Comparison of ENCODE assay signal across 8 cellular contexts in the genomic region with DNA sequence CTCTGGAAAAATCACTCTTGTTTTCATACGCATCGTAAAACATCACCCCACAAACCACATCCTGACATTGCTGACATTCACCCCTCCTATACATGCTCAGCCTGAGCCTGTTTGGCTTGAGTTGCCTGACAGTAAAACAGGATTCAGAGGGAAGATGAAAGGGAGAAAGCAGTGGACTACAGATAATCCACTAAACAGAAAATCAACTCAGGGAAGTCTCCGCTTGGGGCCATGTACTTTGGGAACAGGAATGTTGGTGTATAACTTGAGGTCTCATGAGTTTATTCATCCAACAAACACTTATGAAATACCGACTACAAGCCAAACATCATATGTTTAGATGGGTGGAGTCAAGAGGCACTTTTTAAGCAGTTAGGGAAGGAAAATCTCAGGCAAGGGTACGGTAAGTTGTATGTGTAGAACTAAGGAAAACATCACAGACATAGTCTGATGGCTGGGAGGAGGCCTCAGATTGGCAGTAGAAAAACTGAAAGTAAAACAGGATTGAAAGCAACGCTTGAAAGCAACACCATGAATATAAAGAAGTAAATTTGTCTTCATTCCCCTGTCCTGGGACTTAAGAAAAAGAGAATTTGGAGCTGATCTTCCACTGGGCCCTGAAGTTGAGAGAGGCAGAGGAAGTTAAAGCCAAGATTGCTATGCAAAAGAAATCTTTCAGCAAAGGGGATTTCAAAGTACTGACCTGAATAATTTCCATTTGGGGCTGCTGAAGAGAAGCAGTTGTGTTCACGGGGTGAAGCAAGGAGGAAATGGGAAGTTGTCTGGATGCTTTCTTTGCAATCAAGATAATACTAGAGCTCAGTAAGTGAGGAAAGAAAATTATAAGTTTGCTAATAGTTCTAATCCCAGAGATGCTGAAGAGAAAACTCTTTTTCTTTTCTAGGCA. TPM values are rescaled to one million over a fixed set of nuclear protein-coding genes. Genes with fewer than 3 reads are reported as not detected.
DNase-seq lines count a peak whose midpoint lies in the region; ATAC-seq and TF ChIP-seq lines count a peak whose summit lies in the region.

No MANE protein-coding gene starts in this region.

- H3K79me2 ChIP-seq in smooth muscle cell (ENCODE audit: low read depth) = peaks cover 21% of the 10 kb centered on the region

- no peaks in the 10 kb centered on the region for H4K20me1 ChIP-seq in smooth muscle cell (ENCODE audit: low read depth)

- WGBS in smooth muscle cell (ENCODE audit: low lambda C conversion rate) = 23% methylated on average over 7 of the region's 7 CpGs

- peak overlapping the region; percentile 83 for H3K27ac ChIP-seq in smooth muscle cell (ENCODE audit: low read depth)

- H3K4me1 Mint-ChIP-seq in CD14-positive monocyte (peaks cover 13% of the 10 kb centered on the region), Caco-2 (ENCODE audit: low read depth, unreplicated experiment) (no peaks in the 10 kb centered on the region)

- peak; percentile 82 for ATAC-seq in GM21360 (IDR thresholded peaks at IDR 0.05; ENCODE audit: unreplicated experiment)

- H3K9me3 Mint-ChIP-seq in CD14-positive monocyte (peaks cover 0 to 4% (median 0%) of the 10 kb centered on the region in 7 donors), Caco-2 (ENCODE audit: unreplicated experiment) (no peaks in the 10 kb centered on the region)

- H3K4me1 ChIP-seq in smooth muscle cell (ENCODE audit: low read depth) (peaks cover 18% of the 10 kb centered on the region), Caco-2 (no peaks in the 10 kb centered on the region)

- H3K36me3 ChIP-seq in smooth muscle cell (ENCODE audit: low read depth) (no peaks in the 10 kb centered on the region), Caco-2 (ENCODE audit: control insufficient read depth, insufficient read depth, low read length) (no peaks in the 10 kb centered on the region)

- H3K9ac ChIP-seq in smooth muscle cell (ENCODE audit: low read depth) = peak overlapping the region; percentile 34

- intact Hi-C loops in CD14-positive monocyte (cut with micrococcal nuclease) = no loop called here
- intact Hi-C loops in Caco-2 (cut with micrococcal nuclease; ENCODE audit: unreplicated experiment) = no loop called here

- H3K27me3 Mint-ChIP-seq in CD14-positive monocyte (ENCODE audit: low read depth in 3 of 3) (no peaks in the 10 kb centered on the region), Caco-2 (ENCODE audit: insufficient read depth, unreplicated experiment) (no peaks in the 10 kb centered on the region)

- no peak overlapping the region for H2AFZ ChIP-seq in smooth muscle cell (ENCODE audit: low read depth)

- no TSS peak for BruUV-seq in Caco-2 (replicated peaks; lab: Mats Ljungman, UMichigan)

- TF ChIP-seq CTCF in CD14-positive monocyte (IDR thresholded peaks at IDR 0.05) (no peak), smooth muscle cell (IDR thresholded peaks at IDR 0.05; ENCODE audit: borderline replicate concordance, insufficient read depth, poor library complexity, severe bottlenecking) (no peak), Caco-2 (IDR thresholded peaks at IDR 0.05; ENCODE audit: insufficient read depth in 1 of 2, low read depth in 1 of 2, low read length in 1 of 2, severe bottlenecking in 1 of 2, unreplicated experiment in 1 of 2) (no peak)

- peak overlapping the region; percentile 78 for H3K4me2 ChIP-seq in smooth muscle cell

- H3K4me3 ChIP-seq in smooth muscle cell (peak overlapping the region; percentile 15), Caco-2 (ENCODE audit: low read depth, low read length) (no peak overlapping the region)

- H3K36me3 Mint-ChIP-seq in CD14-positive monocyte (no peaks in the 10 kb centered on the region), Caco-2 (ENCODE audit: insufficient read depth, unreplicated experiment) (no peaks in the 10 kb centered on the region)

- H3F3A ChIP-seq in smooth muscle cell (ENCODE audit: low read depth) = peaks cover 27% of the 10 kb centered on the region

- no peaks in the 10 kb centered on the region for H3K9me3 ChIP-seq in smooth muscle cell (replicated peaks; ENCODE audit: low read depth)
- H3K9me3 ChIP-seq in Caco-2 = peaks cover 4% of the 10 kb centered on the region; the same call in 1 of the 2 replicates

- no peak for DNase-seq in CD14-positive monocyte (ENCODE audit: low spot score)
- DNase-seq in HS-5 (ENCODE audit: low read depth) = peak; percentile 46
- peak; percentile 39 to 57 for DNase-seq in activated CD4-positive, alpha-beta T cell treated with anti-CD3 and anti-CD28 coated beads, Interleukin-2, amount 50 U/mL, for 48 hours
- peak; percentile 38 for DNase-seq in fibroblast of gingiva (ENCODE audit: low read depth)
- no peak for DNase-seq in smooth muscle cell (lab: John Stamatoyannopoulos, UW; ENCODE audit: unreplicated experiment)
- no peak for DNase-seq in NCI-H345 (lab: John Stamatoyannopoulos, UW)
- no peak for DNase-seq in Caco-2

- H3K27me3 ChIP-seq in smooth muscle cell (ENCODE audit: low read depth) (no peaks in the 10 kb centered on the region), Caco-2 (replicated peaks; ENCODE audit: control insufficient read depth, insufficient read depth, low read length) (no peaks in the 10 kb centered on the region; the same call in 1 of the 2 replicates)

- H3K27ac Mint-ChIP-seq in CD14-positive monocyte = peak overlapping the region in 6 of 7 donors; percentile 53 to 81 (median 73)
- H3K27ac Mint-ChIP-seq in Caco-2 (ENCODE audit: unreplicated experiment) = no peak overlapping the region

- POLR2A ChIA-PET in Caco-2 (lab: Charles Lee) = no interaction called here

- H3K4me3 Mint-ChIP-seq in CD14-positive monocyte (peak overlapping the region; percentile 68 to 87), Caco-2 (ENCODE audit: unreplicated experiment) (no peak overlapping the region)

- CTCF ChIA-PET in Caco-2 (lab: Charles Lee) = no interaction called here

RNA-seq across cellular contexts. Expression of a gene that starts 28.8 kb away (rescaled TPM):
- polyA plus RNA-seq in CD14-positive monocyte (under 1 TPM; 0.37 to 0.89 TPM), smooth muscle cell (19.1 and 23.5 TPM in 2 replicates)
- total RNA-seq in smooth muscle cell (36.9 and 37.7 TPM in 2 replicates), Caco-2 (2022) (not detected in 2 replicates)

Comparison
In these comparisons a context has a peak if more than half of its experiments do, and no peak if none do; other contexts are left out.
1. DNase-seq: peak in HS-5 (single experiment), activated CD4-positive, alpha-beta T cell treated with anti-CD3 and anti-CD28 coated beads, Interleukin-2, amount 50 U/mL, for 48 hours (2 of 2) and fibroblast of gingiva (single experiment); none in CD14-positive monocyte (single experiment), smooth muscle cell (single experiment), NCI-H345 (single experiment) and Caco-2 (0 of 2).
2. RNA of a gene that starts 28.8 kb away (total RNA-seq): 36.9 to 37.7 TPM in smooth muscle cell; not detected in Caco-2; every median in the first group is over 10 times any median in the second.